ENCODE assay signal across 10 cellular contexts in the genomic region with DNA sequence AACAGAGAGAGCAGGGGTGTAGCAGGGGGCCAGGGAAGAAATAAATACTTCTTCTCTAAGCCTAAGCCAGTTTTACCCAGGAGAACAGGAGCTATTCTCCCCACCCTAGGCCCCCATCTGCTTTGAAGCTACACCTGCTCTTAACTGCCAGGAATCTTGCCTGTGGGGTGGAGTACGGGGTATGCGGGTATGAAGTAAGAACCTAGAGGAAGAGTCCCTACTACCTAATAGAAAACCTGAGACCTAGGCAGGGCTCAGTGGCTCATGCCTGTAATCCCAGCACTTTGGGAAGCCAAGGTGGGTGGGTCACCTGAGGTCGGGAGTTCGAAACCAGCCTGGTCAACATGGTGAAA. TPM values are rescaled to one million over a fixed set of nuclear protein-coding genes. Genes with fewer than 3 reads are reported as not detected.
A peak's percentile ranks its signal among the peaks of the same experiment; 100 is the strongest.
DNase-seq lines count a peak whose midpoint lies in the region; ATAC-seq, FAIRE-seq and TF ChIP-seq lines count a peak whose summit lies in the region.
"Had no signal": no experiment of that assay in that cellular context is flagged by ENCODE, and none has a peak within 500 bp of the region (broad histone marks: within the 10 kb centered on the region; RNA-seq: fewer than 3 reads in every experiment).

No MANE protein-coding gene starts in this region.

- no peaks in the 10 kb centered on the region for H3K27me3 Mint-ChIP-seq in activated CD4-positive, alpha-beta memory T cell treated with anti-CD3 and anti-CD28 coated beads, Interleukin-2, amount 10 ng/mL, durations not matched to agents 7 days and 5 days
- H3K27me3 Mint-ChIP-seq in mesothelial cell of epicardium (ENCODE audit: low read depth) (peaks cover 20% of the 10 kb centered on the region), CD14-positive monocyte (ENCODE audit: low read depth in 3 of 3) (peaks cover 5 to 17% (median 6%) of the 10 kb centered on the region in 3 donors)

- H3K36me3 ChIP-seq in HepG2 (replicated peaks in 1 of 2; ENCODE audit: control insufficient read depth in 1 of 2, insufficient read depth in 2 of 2, low read length in 2 of 2) (peaks cover 3 to 6% of the 10 kb centered on the region in 2 experiments; a peak in 4 of 5 replicates), right lobe of liver (no peaks in the 10 kb centered on the region)

- H4K20me1 ChIP-seq in HepG2 (ENCODE audit: insufficient read depth, low read length) = no peaks in the 10 kb centered on the region

- TF ChIP-seq POLR2A in HepG2 (IDR thresholded peaks at IDR 0.05; ENCODE audit: insufficient read depth in 1 of 2, low read depth in 2 of 2, low read length in 2 of 2) (no peak), right lobe of liver (IDR thresholded peaks at IDR 0.05) (no peak)

- H3K27me3 ChIP-seq in HepG2 (ENCODE audit: control insufficient read depth in 1 of 2, insufficient read depth in 2 of 2, low read length in 2 of 2) (0 out of 5 replicates have a peak, but pooled peaks cover 0 to 1% of the 10 kb centered on the region in 2 experiments), right lobe of liver (no peaks in the 10 kb centered on the region)

- peak overlapping the region; percentile 74 for H3K4me3 Mint-ChIP-seq in activated CD4-positive, alpha-beta memory T cell treated with anti-CD3 and anti-CD28 coated beads, Interleukin-2, amount 10 ng/mL, durations not matched to agents 7 days and 5 days
- H3K4me3 Mint-ChIP-seq in mesothelial cell of epicardium (peak overlapping the region; percentile 66), CD14-positive monocyte (no peak overlapping the region)

- in situ Hi-C loops in HepG2 (cut with HindIII; ENCODE audit: extremely low pct_ligation_motif_present, low pct_unique_long_range_greater_than_20kb) = loop anchor here (5.0 kb wide), 1 partner anchor 53 kb away; no protein-coding TSS in a partner anchor

- H3K27ac Mint-ChIP-seq in activated CD4-positive, alpha-beta memory T cell treated with anti-CD3 and anti-CD28 coated beads, Interleukin-2, amount 10 ng/mL, durations not matched to agents 7 days and 5 days = peak overlapping the region; percentile 4
- H3K27ac Mint-ChIP-seq in mesothelial cell of epicardium = no peak overlapping the region
- no peak overlapping the region for H3K27ac Mint-ChIP-seq in CD14-positive monocyte

- no peak for DNase-seq in HepG2 (ENCODE audit: low spot score)
- DNase-seq in right lobe of liver = no peak
- DNase-seq in activated CD4-positive, alpha-beta memory T cell treated with anti-CD3 and anti-CD28 coated beads, Interleukin-2, amount 10 ng/mL, durations not matched to agents 7 days and 5 days = no peak
- no peak for DNase-seq in mesothelial cell of epicardium (ENCODE audit: low spot score in 2 of 2, unreplicated experiment in 2 of 2)
- DNase-seq in UCSD-AML1 (lab: John Stamatoyannopoulos, UW; ENCODE audit: unreplicated experiment) = no peak
- DNase-seq in inferior parietal cortex (ENCODE audit: extremely low spot score) = no peak
- no peak for DNase-seq in CD14-positive monocyte (ENCODE audit: low spot score)
- DNase-seq: effector memory CD4-positive, alpha-beta T cell; left ventricle myocardium superior had no signal

- no peak for FAIRE-seq in HepG2 (lab: Jason Lieb, UNC)

- intact Hi-C loops in HepG2 (cut with micrococcal nuclease; ENCODE audit: unreplicated experiment) = no loop called here
- intact Hi-C loops in right lobe of liver (cut with DNase I) = no loop called here
- intact Hi-C loops in CD14-positive monocyte (cut with micrococcal nuclease) = loop anchor here (5.0 kb wide), 2 partner anchors 32 to 98 kb away; partner anchors contain the start of genes SLC35B2 (in 2 of the 2), MRPL14 (in 1 of the 2) and TMEM63B (in 1 of the 2)

- TF ChIP-seq CTCF in HepG2 (CRISPR knock-in tag; IDR thresholded peaks at IDR 0.05) (no peak), right lobe of liver (IDR thresholded peaks at IDR 0.05) (no peak), mesothelial cell of epicardium (IDR thresholded peaks at IDR 0.05; ENCODE audit: unreplicated experiment) (no peak), CD14-positive monocyte (IDR thresholded peaks at IDR 0.05) (no peak)

- H3K4me3 ChIP-seq in HepG2 (replicated peaks in 1 of 3; ENCODE audit: insufficient read depth in 1 of 3, low read depth in 2 of 3, low read length in 3 of 3) (peak overlapping the region in 1 of 3 experiments; percentile 76; a peak in 1 of 6 replicates), right lobe of liver (peak overlapping the region in 1 of 3 donors; percentile 80)

- H3K9me3 ChIP-seq in HepG2 (ENCODE audit: low read length) (no peaks in the 10 kb centered on the region), right lobe of liver (no peaks in the 10 kb centered on the region)

- peaks cover 17% of the 10 kb centered on the region for H3K79me2 ChIP-seq in HepG2 (ENCODE audit: insufficient read depth, low read length)

- no peak for TF ChIP-seq RAD21 in HepG2 (CRISPR knock-in tag; IDR thresholded peaks at IDR 0.05)

- CTCF ChIA-PET in HepG2 (lab: Yijun Ruan, JAX; ENCODE audit: low intra/inter-chr PET ratio, low total read pairs) = no interaction called here
- CTCF ChIA-PET in activated CD4-positive, alpha-beta memory T cell treated with anti-CD3 and anti-CD28 coated beads, Interleukin-2, amount 10 ng/mL, durations not matched to agents 7 days and 5 days (lab: Charles Lee) = interaction anchor here (0.7 to 4.2 kb wide), 11 partner anchors 10 to 80 kb away, joined by 3 to 27 read pairs (median 5); partner anchors contain the start of genes HSP90AB1 and SLC35B2

- H2AFZ ChIP-seq in HepG2 (ENCODE audit: low read length) = no peak overlapping the region

- peaks cover 79% of the 10 kb centered on the region for H3K4me1 ChIP-seq in HepG2 (ENCODE audit: insufficient read depth, low read length)
- peaks cover 0 to 91% (median 37%) of the 10 kb centered on the region in 4 donors for H3K4me1 ChIP-seq in right lobe of liver

- ATAC-seq in HepG2 (no peak), right lobe of liver (no peak), GM21576 (IDR thresholded peaks at IDR 0.05; ENCODE audit: unreplicated experiment) (no peak)
- ATAC-seq: left ventricle myocardium superior had no signal

- TF ChIP-seq EP300 in HepG2 (IDR thresholded peaks at IDR 0.05; ENCODE audit: low read depth in 2 of 2, low read length in 2 of 2) (no peak), HepG2 (CRISPR knock-in tag; IDR thresholded peaks at IDR 0.05; ENCODE audit: borderline replicate concordance) (no peak)

- no peaks in the 10 kb centered on the region for H3K9me3 Mint-ChIP-seq in activated CD4-positive, alpha-beta memory T cell treated with anti-CD3 and anti-CD28 coated beads, Interleukin-2, amount 10 ng/mL, durations not matched to agents 7 days and 5 days
- no peaks in the 10 kb centered on the region for H3K9me3 Mint-ChIP-seq in mesothelial cell of epicardium
- H3K9me3 Mint-ChIP-seq in CD14-positive monocyte = peaks cover 0 to 2% (median 0%) of the 10 kb centered on the region in 7 donors

- POLR2A ChIA-PET in HepG2 (lab: Yijun Ruan, JAX) = interaction anchor here (0.7 to 4.4 kb wide), 7 partner anchors 10 to 455 kb away, joined by 3 to 61 read pairs (median 7); partner anchors contain the start of genes HSP90AB1 and VEGFA
- POLR2A ChIA-PET in activated CD4-positive, alpha-beta memory T cell treated with anti-CD3 and anti-CD28 coated beads, Interleukin-2, amount 10 ng/mL, durations not matched to agents 7 days and 5 days (lab: Charles Lee) = interaction anchor here (0.8 to 6.4 kb wide), 7 partner anchors 11 to 595 kb away, joined by 4 to 88 read pairs (median 6); partner anchors contain the start of genes GTPBP2, HSP90AB1 and SLC35B2

- peaks cover 37% of the 10 kb centered on the region for H3K4me1 Mint-ChIP-seq in activated CD4-positive, alpha-beta memory T cell treated with anti-CD3 and anti-CD28 coated beads, Interleukin-2, amount 10 ng/mL, durations not matched to agents 7 days and 5 days
- H3K4me1 Mint-ChIP-seq in mesothelial cell of epicardium (peaks cover 60% of the 10 kb centered on the region), CD14-positive monocyte (peaks cover 61% of the 10 kb centered on the region)

- H3K36me3 Mint-ChIP-seq in activated CD4-positive, alpha-beta memory T cell treated with anti-CD3 and anti-CD28 coated beads, Interleukin-2, amount 10 ng/mL, durations not matched to agents 7 days and 5 days (ENCODE audit: low read depth) = no peaks in the 10 kb centered on the region
- H3K36me3 Mint-ChIP-seq in mesothelial cell of epicardium (no peaks in the 10 kb centered on the region), CD14-positive monocyte (peaks cover 9% of the 10 kb centered on the region in 2 donors)

- H3K4me2 ChIP-seq in HepG2 (ENCODE audit: low read depth, low read length) = peak overlapping the region; percentile 99; the same call in 1 of the 2 replicates

- no TSS peak for BruUV-seq in HepG2 (replicated peaks; lab: Mats Ljungman, UMichigan)

- H3K27ac ChIP-seq in HepG2 (ENCODE audit: extremely low read length, insufficient read depth, low read length) (no peak overlapping the region), right lobe of liver (peak overlapping the region in 1 of 3 donors; percentile 77)

- no peak overlapping the region for H3K9ac ChIP-seq in HepG2 (ENCODE audit: insufficient read depth, low read depth, low read length)

- WGBS in HepG2 (ENCODE audit: low lambda C conversion rate) = 94% methylated on average over 4 of the region's 4 CpGs
- WGBS in right lobe of liver (ENCODE audit: insufficient coverage, low coverage, low lambda C conversion rate, missing lambda C conversion rate) = 54% methylated on average over 2 of the region's 4 CpGs

RNA-seq across cellular contexts. Expression of gene SLC29A1, which starts 1.6 kb away (rescaled TPM):
- total RNA-seq in HepG2 (2016; rRNA removed; fragmentation: Illumina TruSeq; extraction: Trizol) (23.1 and 43.2 TPM in 2 replicates), right lobe of liver (10 to 100 TPM; 27.4 to 51.3 (median 31.4) TPM), mesothelial cell of epicardium (13.2 to 13.9 TPM (median 13.9 TPM) in 3 replicates)
- 19.7 and 24.6 TPM in 2 replicates for total RNA-seq in HepG2 (2016; cell fraction: cytosol; rRNA removed; fragmentation: Illumina TruSeq; extraction: Trizol; ENCODE audit: low read depth)
- total RNA-seq in HepG2 (2016; cell fraction: insoluble cytoplasmic fraction; rRNA removed; fragmentation: Illumina TruSeq; extraction: Trizol) = 22.9 and 41.9 TPM in 2 replicates
- total RNA-seq in HepG2 (2016; cell fraction: membrane; rRNA removed; fragmentation: Illumina TruSeq; extraction: Trizol) = 37.5 and 40.9 TPM in 2 replicates
- 42.6 and 53.1 TPM in 2 replicates for total RNA-seq in HepG2 (2016; cell fraction: nucleus; rRNA removed; fragmentation: Illumina TruSeq; extraction: Trizol)
- polyA plus RNA-seq in HepG2 (2011; rRNA removed) (95.5 and 106 TPM in 2 replicates), CD14-positive monocyte (10 to 100 TPM; 14.3 to 15.0 TPM)
- polyA plus RNA-seq in HepG2 (2011; cell fraction: cytosol; rRNA removed) = 92.8 and 113 TPM in 2 replicates
- polyA plus RNA-seq in HepG2 (2011; cell fraction: nucleus; rRNA removed) = 132 and 138 TPM in 2 replicates
- 38.8 and 43.9 TPM in 2 replicates for polyA plus RNA-seq in HepG2 (2012)
- polyA plus RNA-seq in HepG2 (2016; cell fraction: cytosol; fragmentation: Illumina TruSeq; extraction: Trizol; ENCODE audit: low read depth) = 32.1 and 36.6 TPM in 2 replicates
- polyA plus RNA-seq in HepG2 (2016; cell fraction: insoluble cytoplasmic fraction; fragmentation: Illumina TruSeq; extraction: Trizol; ENCODE audit: low read depth) = 35.2 and 35.6 TPM in 2 replicates
- polyA plus RNA-seq in HepG2 (2016; cell fraction: membrane; fragmentation: Illumina TruSeq; extraction: Trizol; ENCODE audit: low read depth) = 48.6 and 49.6 TPM in 2 replicates
- polyA plus RNA-seq in HepG2 (2016; cell fraction: nucleus; fragmentation: Illumina TruSeq; extraction: Trizol; ENCODE audit: insufficient read depth, low read depth) = 82.7 and 90.9 TPM in 2 replicates
- 236 and 248 TPM in 2 replicates for polyA minus RNA-seq in HepG2 (2011; rRNA and poly(A)+ RNA removed; ENCODE audit: low replicate concordance)
- 35.4 and 40.0 TPM in 2 replicates for polyA minus RNA-seq in HepG2 (2011; cell fraction: cytosol; rRNA and poly(A)+ RNA removed)
- polyA minus RNA-seq in HepG2 (2011; cell fraction: nucleus; rRNA and poly(A)+ RNA removed) = 37.0 and 39.3 TPM in 2 replicates
- 10 to 100 TPM; 24.8 to 25.4 TPM for total RNA-seq in activated CD4-positive, alpha-beta memory T cell treated with anti-CD3 and anti-CD28 coated beads, Interleukin-2, amount 10 ng/mL, durations not matched to agents 7 days and 5 days

RNA-seq across cellular contexts. Expression of gene MYMX, which starts 8.2 kb away (rescaled TPM):
- total RNA-seq in HepG2 (2016; rRNA removed; fragmentation: Illumina TruSeq; extraction: Trizol) (not detected in 2 replicates), right lobe of liver (not detected), mesothelial cell of epicardium (not detected in 3 replicates)
- total RNA-seq in HepG2 (2016; cell fraction: cytosol; rRNA removed; fragmentation: Illumina TruSeq; extraction: Trizol; ENCODE audit: low read depth) = not detected in 2 replicates
- total RNA-seq in HepG2 (2016; cell fraction: insoluble cytoplasmic fraction; rRNA removed; fragmentation: Illumina TruSeq; extraction: Trizol) = not detected in 2 replicates
- total RNA-seq in HepG2 (2016; cell fraction: membrane; rRNA removed; fragmentation: Illumina TruSeq; extraction: Trizol) = not detected in 2 replicates
- not detected in 2 replicates for total RNA-seq in HepG2 (2016; cell fraction: nucleus; rRNA removed; fragmentation: Illumina TruSeq; extraction: Trizol)
- polyA plus RNA-seq in HepG2 (2011; rRNA removed) (0.14 TPM in 1 of 2 replicates, not detected in the other), CD14-positive monocyte (not detected)
- polyA plus RNA-seq in HepG2 (2011; cell fraction: cytosol; rRNA removed) = 0.09 TPM in 1 of 2 replicates, not detected in the other
- polyA plus RNA-seq in HepG2 (2011; cell fraction: nucleus; rRNA removed) = 0.24 TPM in 1 of 2 replicates, not detected in the other
- polyA plus RNA-seq in HepG2 (2012) = not detected in 2 replicates
- not detected in 2 replicates for polyA plus RNA-seq in HepG2 (2016; cell fraction: cytosol; fragmentation: Illumina TruSeq; extraction: Trizol; ENCODE audit: low read depth)
- not detected in 2 replicates for polyA plus RNA-seq in HepG2 (2016; cell fraction: insoluble cytoplasmic fraction; fragmentation: Illumina TruSeq; extraction: Trizol; ENCODE audit: low read depth)
- not detected in 2 replicates for polyA plus RNA-seq in HepG2 (2016; cell fraction: membrane; fragmentation: Illumina TruSeq; extraction: Trizol; ENCODE audit: low read depth)
- polyA plus RNA-seq in HepG2 (2016; cell fraction: nucleus; fragmentation: Illumina TruSeq; extraction: Trizol; ENCODE audit: insufficient read depth, low read depth) = not detected in 2 replicates
- polyA minus RNA-seq in HepG2 (2011; rRNA and poly(A)+ RNA removed; ENCODE audit: low replicate concordance) = not detected in 2 replicates
- polyA minus RNA-seq in HepG2 (2011; cell fraction: cytosol; rRNA and poly(A)+ RNA removed) = not detected in 2 replicates
- not detected in 2 replicates for polyA minus RNA-seq in HepG2 (2011; cell fraction: nucleus; rRNA and poly(A)+ RNA removed)
- total RNA-seq in activated CD4-positive, alpha-beta memory T cell treated with anti-CD3 and anti-CD28 coated beads, Interleukin-2, amount 10 ng/mL, durations not matched to agents 7 days and 5 days = not detected

RNA-seq across cellular contexts. Expression of gene HSP90AB1, which starts 21.9 kb away (rescaled TPM):
- 1,472 and 2,212 TPM in 2 replicates for total RNA-seq in HepG2 (2016; rRNA removed; fragmentation: Illumina TruSeq; extraction: Trizol)
- 123 and 155 TPM in 2 replicates for total RNA-seq in HepG2 (2016; cell fraction: cytosol; rRNA removed; fragmentation: Illumina TruSeq; extraction: Trizol; ENCODE audit: low read depth)
- 1,508 and 1,964 TPM in 2 replicates for total RNA-seq in HepG2 (2016; cell fraction: insoluble cytoplasmic fraction; rRNA removed; fragmentation: Illumina TruSeq; extraction: Trizol)
- 383 and 490 TPM in 2 replicates for total RNA-seq in HepG2 (2016; cell fraction: membrane; rRNA removed; fragmentation: Illumina TruSeq; extraction: Trizol)
- 1,014 and 1,081 TPM in 2 replicates for total RNA-seq in HepG2 (2016; cell fraction: nucleus; rRNA removed; fragmentation: Illumina TruSeq; extraction: Trizol)
- 1,076 and 1,325 TPM in 2 replicates for polyA plus RNA-seq in HepG2 (2011; rRNA removed)
- 1,072 and 1,224 TPM in 2 replicates for polyA plus RNA-seq in HepG2 (2011; cell fraction: cytosol; rRNA removed)
- 279 and 406 TPM in 2 replicates for polyA plus RNA-seq in HepG2 (2011; cell fraction: nucleus; rRNA removed)
- polyA plus RNA-seq in HepG2 (2012) = 1,683 and 1,883 TPM in 2 replicates
- polyA plus RNA-seq in HepG2 (2016; cell fraction: cytosol; fragmentation: Illumina TruSeq; extraction: Trizol; ENCODE audit: low read depth) = 155 and 188 TPM in 2 replicates
- polyA plus RNA-seq in HepG2 (2016; cell fraction: insoluble cytoplasmic fraction; fragmentation: Illumina TruSeq; extraction: Trizol; ENCODE audit: low read depth) = 2,023 and 2,380 TPM in 2 replicates
- polyA plus RNA-seq in HepG2 (2016; cell fraction: membrane; fragmentation: Illumina TruSeq; extraction: Trizol; ENCODE audit: low read depth) = 336 and 456 TPM in 2 replicates
- 1,245 and 1,272 TPM in 2 replicates for polyA plus RNA-seq in HepG2 (2016; cell fraction: nucleus; fragmentation: Illumina TruSeq; extraction: Trizol; ENCODE audit: insufficient read depth, low read depth)
- 1,001 and 1,123 TPM in 2 replicates for polyA minus RNA-seq in HepG2 (2011; rRNA and poly(A)+ RNA removed; ENCODE audit: low replicate concordance)
- 1,091 and 1,101 TPM in 2 replicates for polyA minus RNA-seq in HepG2 (2011; cell fraction: cytosol; rRNA and poly(A)+ RNA removed)
- 271 and 440 TPM in 2 replicates for polyA minus RNA-seq in HepG2 (2011; cell fraction: nucleus; rRNA and poly(A)+ RNA removed)
- 100 to 1,000 TPM; 183 to 566 (median 345) TPM for total RNA-seq in right lobe of liver
- total RNA-seq in activated CD4-positive, alpha-beta memory T cell treated with anti-CD3 and anti-CD28 coated beads, Interleukin-2, amount 10 ng/mL, durations not matched to agents 7 days and 5 days = 100 to 1,000 TPM; 478 to 479 TPM
- total RNA-seq in mesothelial cell of epicardium = 992 to 1,038 TPM (median 1,015 TPM) in 3 replicates
- polyA plus RNA-seq in CD14-positive monocyte = 100 to 1,000 TPM; 119 to 145 TPM

RNA-seq across cellular contexts. Expression of gene SLC35B2, which starts 32.4 kb away (rescaled TPM):
- total RNA-seq in HepG2 (2016; rRNA removed; fragmentation: Illumina TruSeq; extraction: Trizol) = 34.9 and 61.1 TPM in 2 replicates
- total RNA-seq in HepG2 (2016; cell fraction: cytosol; rRNA removed; fragmentation: Illumina TruSeq; extraction: Trizol; ENCODE audit: low read depth) = 21.2 and 24.1 TPM in 2 replicates
- total RNA-seq in HepG2 (2016; cell fraction: insoluble cytoplasmic fraction; rRNA removed; fragmentation: Illumina TruSeq; extraction: Trizol) = 35.1 and 62.8 TPM in 2 replicates
- total RNA-seq in HepG2 (2016; cell fraction: membrane; rRNA removed; fragmentation: Illumina TruSeq; extraction: Trizol) = 44.9 and 53.8 TPM in 2 replicates
- 56.1 and 63.9 TPM in 2 replicates for total RNA-seq in HepG2 (2016; cell fraction: nucleus; rRNA removed; fragmentation: Illumina TruSeq; extraction: Trizol)
- polyA plus RNA-seq in HepG2 (2011; rRNA removed) = 148 and 168 TPM in 2 replicates
- polyA plus RNA-seq in HepG2 (2011; cell fraction: cytosol; rRNA removed) = 139 and 176 TPM in 2 replicates
- 99.4 and 112 TPM in 2 replicates for polyA plus RNA-seq in HepG2 (2011; cell fraction: nucleus; rRNA removed)
- 54.8 and 61.1 TPM in 2 replicates for polyA plus RNA-seq in HepG2 (2012)
- 26.8 and 34.1 TPM in 2 replicates for polyA plus RNA-seq in HepG2 (2016; cell fraction: cytosol; fragmentation: Illumina TruSeq; extraction: Trizol; ENCODE audit: low read depth)
- polyA plus RNA-seq in HepG2 (2016; cell fraction: insoluble cytoplasmic fraction; fragmentation: Illumina TruSeq; extraction: Trizol; ENCODE audit: low read depth) = 41.4 and 43.9 TPM in 2 replicates
- polyA plus RNA-seq in HepG2 (2016; cell fraction: membrane; fragmentation: Illumina TruSeq; extraction: Trizol; ENCODE audit: low read depth) = 45.2 and 53.5 TPM in 2 replicates
- polyA plus RNA-seq in HepG2 (2016; cell fraction: nucleus; fragmentation: Illumina TruSeq; extraction: Trizol; ENCODE audit: insufficient read depth, low read depth) = 95.9 and 97.5 TPM in 2 replicates
- polyA minus RNA-seq in HepG2 (2011; rRNA and poly(A)+ RNA removed; ENCODE audit: low replicate concordance) = 148 and 221 TPM in 2 replicates
- polyA minus RNA-seq in HepG2 (2011; cell fraction: cytosol; rRNA and poly(A)+ RNA removed) = 47.0 and 47.4 TPM in 2 replicates
- 26.1 and 26.9 TPM in 2 replicates for polyA minus RNA-seq in HepG2 (2011; cell fraction: nucleus; rRNA and poly(A)+ RNA removed)
- total RNA-seq in right lobe of liver = 10 to 100 TPM; 15.1 to 29.0 (median 20.9) TPM
- 10 to 100 TPM; 35.8 to 37.2 TPM for total RNA-seq in activated CD4-positive, alpha-beta memory T cell treated with anti-CD3 and anti-CD28 coated beads, Interleukin-2, amount 10 ng/mL, durations not matched to agents 7 days and 5 days
- total RNA-seq in mesothelial cell of epicardium = 33.4 to 38.2 TPM (median 37.1 TPM) in 3 replicates
- 10 to 100 TPM; 17.4 to 30.6 TPM for polyA plus RNA-seq in CD14-positive monocyte

RNA-seq across cellular contexts. Expression of gene NFKBIE, which starts 40.4 kb away (rescaled TPM):
- total RNA-seq in HepG2 (2016; rRNA removed; fragmentation: Illumina TruSeq; extraction: Trizol) (14.5 and 15.0 TPM in 2 replicates), right lobe of liver (10 to 100 TPM in 3 of 6 experiments, 1 to 10 TPM in 3; 2.5 to 30.2 (median 10.8) TPM), mesothelial cell of epicardium (8.9 to 9.7 TPM (median 9.2 TPM) in 3 replicates)
- total RNA-seq in HepG2 (2016; cell fraction: cytosol; rRNA removed; fragmentation: Illumina TruSeq; extraction: Trizol; ENCODE audit: low read depth) = 5.3 and 5.4 TPM in 2 replicates
- total RNA-seq in HepG2 (2016; cell fraction: insoluble cytoplasmic fraction; rRNA removed; fragmentation: Illumina TruSeq; extraction: Trizol) = 15.7 and 16.3 TPM in 2 replicates
- 10.7 and 10.8 TPM in 2 replicates for total RNA-seq in HepG2 (2016; cell fraction: membrane; rRNA removed; fragmentation: Illumina TruSeq; extraction: Trizol)
- 8.5 and 11.8 TPM in 2 replicates for total RNA-seq in HepG2 (2016; cell fraction: nucleus; rRNA removed; fragmentation: Illumina TruSeq; extraction: Trizol)
- polyA plus RNA-seq in HepG2 (2011; rRNA removed) (6.7 and 8.5 TPM in 2 replicates), CD14-positive monocyte (10 to 100 TPM; 19.9 to 23.2 TPM)
- 7.7 and 9.3 TPM in 2 replicates for polyA plus RNA-seq in HepG2 (2011; cell fraction: cytosol; rRNA removed)
- polyA plus RNA-seq in HepG2 (2011; cell fraction: nucleus; rRNA removed) = 11.7 and 15.6 TPM in 2 replicates
- polyA plus RNA-seq in HepG2 (2012) = 7.1 TPM in 2 replicates
- polyA plus RNA-seq in HepG2 (2016; cell fraction: cytosol; fragmentation: Illumina TruSeq; extraction: Trizol; ENCODE audit: low read depth) = 3.3 and 4.0 TPM in 2 replicates
- polyA plus RNA-seq in HepG2 (2016; cell fraction: insoluble cytoplasmic fraction; fragmentation: Illumina TruSeq; extraction: Trizol; ENCODE audit: low read depth) = 14.6 and 14.8 TPM in 2 replicates
- polyA plus RNA-seq in HepG2 (2016; cell fraction: membrane; fragmentation: Illumina TruSeq; extraction: Trizol; ENCODE audit: low read depth) = 5.7 and 7.3 TPM in 2 replicates
- 14.2 and 16.3 TPM in 2 replicates for polyA plus RNA-seq in HepG2 (2016; cell fraction: nucleus; fragmentation: Illumina TruSeq; extraction: Trizol; ENCODE audit: insufficient read depth, low read depth)
- polyA minus RNA-seq in HepG2 (2011; rRNA and poly(A)+ RNA removed; ENCODE audit: low replicate concordance) = 3.3 and 10.9 TPM in 2 replicates
- 4.6 and 6.2 TPM in 2 replicates for polyA minus RNA-seq in HepG2 (2011; cell fraction: cytosol; rRNA and poly(A)+ RNA removed)
- polyA minus RNA-seq in HepG2 (2011; cell fraction: nucleus; rRNA and poly(A)+ RNA removed) = 4.5 and 8.3 TPM in 2 replicates
- 10 to 100 TPM; 20.8 to 21.7 TPM for total RNA-seq in activated CD4-positive, alpha-beta memory T cell treated with anti-CD3 and anti-CD28 coated beads, Interleukin-2, amount 10 ng/mL, durations not matched to agents 7 days and 5 days

Comparison
In these comparisons a context has a peak if more than half of its experiments do, and no peak if none do; other contexts are left out.
1. H3K4me3 Mint-ChIP-seq: peak in activated CD4-positive, alpha-beta memory T cell treated with anti-CD3 and anti-CD28 coated beads, Interleukin-2, amount 10 ng/mL, durations not matched to agents 7 days and 5 days (single experiment) and mesothelial cell of epicardium (single experiment); none in CD14-positive monocyte (0 of 2).
2. intact Hi-C loops: an anchor here in CD14-positive monocyte (5.0 kb wide); none called in HepG2 and right lobe of liver.